ENCODE assay signal across 2 cellular contexts in genomic region chr2:222840060-222840802, GRCh38.
TF ChIP-seq lines count a peak whose summit lies in the region.

No MANE protein-coding gene starts in this region.

TF ChIP-seq in HEK293, 187 proteins besides CTCF, POLR2A, EP300 and RAD21 (continued from another document):
- TF ChIP-seq PATZ1 (tag by site-specific recombination; IDR thresholded peaks at IDR 0.05) (no peak), ZNF155 (tag by site-specific recombination; IDR thresholded peaks at IDR 0.05) (no peak), PRDM1 (tag by site-specific recombination; IDR thresholded peaks at IDR 0.05) (peak; percentile 84)

TF ChIP-seq in K562, 482 proteins besides CTCF, POLR2A, EP300 and RAD21 (continued from another document):
- TF ChIP-seq ZNF512 (tag; IDR thresholded peaks at IDR 0.05) = peak; percentile 51; the same call in 1 of the 2 replicates
